In genomic region chr4:56466296-56466761, GRCh38 we compare ENCODE assay signal across 7 cellular contexts. TPM values are rescaled to one million over a fixed set of nuclear protein-coding genes. Genes with fewer than 3 reads are reported as not detected.
DNase-seq lines count a peak whose midpoint lies in the region; ATAC-seq and TF ChIP-seq lines count a peak whose summit lies in the region.
"Not testable (repeated sequence)": the region's sequence is repeated elsewhere in the genome, so short reads cannot be mapped to it uniquely, and the experiment has no call there.

No MANE protein-coding gene starts in this region.

- peak; percentile 69 for ATAC-seq in left colon

- peaks cover 55% of the 10 kb centered on the region for H3K4me1 Mint-ChIP-seq in activated naive CD4-positive, alpha-beta T cell treated with anti-CD3 and anti-CD28 coated beads, Interleukin-2, amount 10 ng/mL, durations not matched to agents 7 days and 5 days

- peak overlapping the region; percentile 97 for H3K27ac Mint-ChIP-seq in activated naive CD4-positive, alpha-beta T cell treated with anti-CD3 and anti-CD28 coated beads, Interleukin-2, amount 10 ng/mL, durations not matched to agents 7 days and 5 days

- DNase-seq in GM04503 (ENCODE audit: low read depth) = peak; percentile 73
- DNase-seq in SIG-M5 (lab: John Stamatoyannopoulos, UW) = peak; percentile 16
- peak; percentile 24 for DNase-seq in activated naive CD4-positive, alpha-beta T cell treated with anti-CD3 and anti-CD28 coated beads, Interleukin-2, amount 10 ng/mL, durations not matched to agents 7 days and 5 days
- DNase-seq in erythroblast (lab: John Stamatoyannopoulos, UW) = peak; percentile 77 to 83
- peak; percentile 15 to 28 for DNase-seq in left colon
- DNase-seq in renal cortical epithelial cell (ENCODE audit: low read depth) = peak; percentile 86

- intact Hi-C loops in left colon (cut with DNase I, micrococcal nuclease) = not testable (repeated sequence)

- CTCF ChIA-PET in activated naive CD4-positive, alpha-beta T cell treated with anti-CD3 and anti-CD28 coated beads, Interleukin-2, amount 10 ng/mL, durations not matched to agents 7 days and 5 days (lab: Charles Lee) = interaction anchor here (1.1 kb wide), 1 partner anchor 14 kb away, joined by 3 read pairs; no protein-coding TSS in a partner anchor

- peaks cover 44% of the 10 kb centered on the region for H3K36me3 ChIP-seq in KOPT-K1 (ENCODE audit: insufficient read depth, low read length)

- not testable (repeated sequence) for H3K27me3 Mint-ChIP-seq in activated naive CD4-positive, alpha-beta T cell treated with anti-CD3 and anti-CD28 coated beads, Interleukin-2, amount 10 ng/mL, durations not matched to agents 7 days and 5 days

- H3K36me3 Mint-ChIP-seq in activated naive CD4-positive, alpha-beta T cell treated with anti-CD3 and anti-CD28 coated beads, Interleukin-2, amount 10 ng/mL, durations not matched to agents 7 days and 5 days = peaks cover 34% of the 10 kb centered on the region

- peak overlapping the region; percentile 95 for H3K4me3 Mint-ChIP-seq in activated naive CD4-positive, alpha-beta T cell treated with anti-CD3 and anti-CD28 coated beads, Interleukin-2, amount 10 ng/mL, durations not matched to agents 7 days and 5 days

- TF ChIP-seq POLR2A in erythroblast (IDR thresholded peaks at IDR 0.05; ENCODE audit: low read length) = not testable (repeated sequence)

- not testable (repeated sequence) for H3K9me3 Mint-ChIP-seq in activated naive CD4-positive, alpha-beta T cell treated with anti-CD3 and anti-CD28 coated beads, Interleukin-2, amount 10 ng/mL, durations not matched to agents 7 days and 5 days

- peak overlapping the region; percentile 78 for H3K27ac ChIP-seq in KOPT-K1 (ENCODE audit: low read depth, low read length, poor library complexity, severe bottlenecking)

- not testable (repeated sequence) for H3K9me3 ChIP-seq in KOPT-K1 (ENCODE audit: insufficient read depth, low read length, poor library complexity, severe bottlenecking)

RNA-seq across cellular contexts. Expression of gene SRP72, which starts 1.1 kb away (rescaled TPM):
- 10 to 100 TPM; 61.6 to 62.7 TPM for total RNA-seq in left colon
- total RNA-seq in renal cortical epithelial cell = 69.8 and 125 TPM in 2 replicates

RNA-seq across cellular contexts. Expression of gene PAICS, which starts 30.3 kb away (rescaled TPM):
- total RNA-seq in left colon (10 to 100 TPM; 32.9 to 55.2 TPM), renal cortical epithelial cell (62.7 and 137 TPM in 2 replicates)

RNA-seq across cellular contexts. Expression of gene PPAT, which starts 30.9 kb away (rescaled TPM):
- 1 to 10 TPM; 5.9 to 6.6 TPM for total RNA-seq in left colon
- total RNA-seq in renal cortical epithelial cell = 36.5 and 39.2 TPM in 2 replicates

RNA-seq across cellular contexts. Expression of gene ARL9, which starts 39.3 kb away (rescaled TPM):
- under 1 TPM in 1 of 2 donors, not detected in 1; 0.15 TPM for total RNA-seq in left colon
- total RNA-seq in renal cortical epithelial cell = 0.40 and 0.69 TPM in 2 replicates

Comparison
In these comparisons a context has a peak if more than half of its experiments do, and no peak if none do; other contexts are left out.
1. Peak in every context shown above with its lines: DNase-seq, ATAC-seq and H3K27ac ChIP-seq.
2. DNase-seq: peak in every context shown above with its lines; median percentile 86 in renal cortical epithelial cell; 80 in erythroblast; 73 in GM04503; 24 in activated naive CD4-positive, alpha-beta T cell treated with anti-CD3 and anti-CD28 coated beads, Interleukin-2, amount 10 ng/mL, durations not matched to agents 7 days and 5 days; 22 in left colon; 16 in SIG-M5.